ENCODE assay signal across 15 cellular contexts in genomic region chr9:81666123-81666522, GRCh38. TPM values are rescaled to one million over a fixed set of nuclear protein-coding genes. Genes with fewer than 3 reads are reported as not detected.
DNase-seq lines count a peak whose midpoint lies in the region; ATAC-seq, FAIRE-seq and TF ChIP-seq lines count a peak whose summit lies in the region.
"Had no signal": no experiment of that assay in that cellular context is flagged by ENCODE, and none has a peak within 500 bp of the region (broad histone marks: within the 10 kb centered on the region; RNA-seq: fewer than 3 reads in every experiment).

No MANE protein-coding gene starts in this region.

- peak; percentile 61 for DNase-seq in putamen (ENCODE audit: low spot score)
- DNase-seq in kidney = no peak
- DNase-seq in activated naive CD4-positive, alpha-beta T cell treated with anti-CD3 and anti-CD28 coated beads for 36 hours = no peak
- no peak for DNase-seq in HFFc6
- DNase-seq: activated CD4-positive, alpha-beta T cell treated with anti-CD3 and anti-CD28 coated beads, Interleukin-2, amount 50 U/mL, for 48 hours; left ventricle myocardium inferior; naive thymus-derived CD4-positive, alpha-beta T cell; NCI-H2029 had no signal

- CTCF ChIA-PET in activated naive CD4-positive, alpha-beta T cell treated with anti-CD3 and anti-CD28 coated beads for 36 hours (lab: Charles Lee) = no interaction called here

- no peak for ATAC-seq in HG02588 (IDR thresholded peaks at IDR 0.05; ENCODE audit: unreplicated experiment)
- ATAC-seq: naive thymus-derived CD4-positive, alpha-beta T cell; Panc1 had no signal

- H3K4me1 ChIP-seq in HUES48 (ENCODE audit: control insufficient read depth, insufficient read depth, low read length) (peaks cover 33% of the 10 kb centered on the region), iPS-18a (ENCODE audit: control insufficient read depth, low read depth, low read length) (peaks cover 46% of the 10 kb centered on the region), kidney (ENCODE audit: control insufficient read depth in 1 of 2, insufficient read depth in 1 of 2, low read depth in 1 of 2, low read length in 2 of 2) (peaks cover 5 to 7% of the 10 kb centered on the region in 2 donors)

- FAIRE-seq in kidney (lab: Jason Lieb, UNC) = no peak

- peak overlapping the region; percentile 79 for H3K27ac ChIP-seq in HUES48 (ENCODE audit: low read depth, low read length)
- H3K27ac ChIP-seq in angular gyrus (ENCODE audit: low read depth, low read length) = peak overlapping the region; percentile 37
- H3K27ac ChIP-seq in iPS-18a (ENCODE audit: low read length) = no peak overlapping the region
- no peak overlapping the region for H3K27ac ChIP-seq in kidney (ENCODE audit: low read depth in 2 of 2, low read length in 2 of 2)
- H3K27ac ChIP-seq: coronary artery had no signal

- H3K4me3 ChIP-seq in HUES48 (ENCODE audit: low read depth, low read length) (peak overlapping the region; percentile 23; the same call in 1 of the 2 replicates), iPS-18a (ENCODE audit: low read length) (peak overlapping the region; percentile 1), kidney (ENCODE audit: low read length in 2 of 2) (no peak overlapping the region)
- H3K4me3 ChIP-seq: coronary artery had no signal

- no peaks in the 10 kb centered on the region for H3K27me3 Mint-ChIP-seq in activated naive CD4-positive, alpha-beta T cell treated with anti-CD3 and anti-CD28 coated beads for 36 hours (ENCODE audit: low read depth)
- H3K27me3 Mint-ChIP-seq in HFFc6 (ENCODE audit: insufficient read depth) = no peaks in the 10 kb centered on the region
- H3K27me3 Mint-ChIP-seq: B cell; naive thymus-derived CD4-positive, alpha-beta T cell had no signal

- no peak for TF ChIP-seq CTCF in kidney (IDR thresholded peaks at IDR 0.05; ENCODE audit: borderline replicate concordance, extremely low read depth, insufficient read depth)
- no peak for TF ChIP-seq CTCF in HFFc6 (IDR thresholded peaks at IDR 0.05)

- H3K36me3 ChIP-seq in HUES48 (ENCODE audit: control insufficient read depth, insufficient read depth, low read length) (peaks cover 29% of the 10 kb centered on the region), iPS-18a (ENCODE audit: control insufficient read depth, low read depth, low read length) (peaks cover 16% of the 10 kb centered on the region), kidney (ENCODE audit: control insufficient read depth in 1 of 2, insufficient read depth in 2 of 2, low read length in 2 of 2) (no peaks in the 10 kb centered on the region)
- H3K36me3 ChIP-seq: left ventricle myocardium inferior had no signal

- H3K9ac ChIP-seq in HUES48 (ENCODE audit: low read depth, low read length) (peak overlapping the region; percentile 18; the same call in 1 of the 2 replicates), iPS-18a (ENCODE audit: low read length) (no peak overlapping the region), kidney (ENCODE audit: low read length in 2 of 2) (no peak overlapping the region)

- intact Hi-C loops in kidney (cut with DNase I) = no loop called here
- intact Hi-C loops in activated naive CD4-positive, alpha-beta T cell treated with anti-CD3 and anti-CD28 coated beads for 36 hours (cut with micrococcal nuclease) = no loop called here

- H3K4me1 Mint-ChIP-seq in activated naive CD4-positive, alpha-beta T cell treated with anti-CD3 and anti-CD28 coated beads for 36 hours (ENCODE audit: low read depth) = no peaks in the 10 kb centered on the region
- peaks cover 41% of the 10 kb centered on the region for H3K4me1 Mint-ChIP-seq in HFFc6 (ENCODE audit: low read depth)
- H3K4me1 Mint-ChIP-seq: naive thymus-derived CD4-positive, alpha-beta T cell had no signal

- no peaks in the 10 kb centered on the region for H3K27me3 ChIP-seq in HUES48 (ENCODE audit: control insufficient read depth, insufficient read depth, low read length)
- H3K27me3 ChIP-seq in iPS-18a (ENCODE audit: control insufficient read depth, insufficient read depth, low read length) = no peaks in the 10 kb centered on the region

- H3K4me3 Mint-ChIP-seq in activated naive CD4-positive, alpha-beta T cell treated with anti-CD3 and anti-CD28 coated beads for 36 hours = no peak overlapping the region
- no peak overlapping the region for H3K4me3 Mint-ChIP-seq in HFFc6
- H3K4me3 Mint-ChIP-seq: naive thymus-derived CD4-positive, alpha-beta T cell had no signal

- no peaks in the 10 kb centered on the region for H3K36me3 Mint-ChIP-seq in activated naive CD4-positive, alpha-beta T cell treated with anti-CD3 and anti-CD28 coated beads for 36 hours (ENCODE audit: low read depth)
- no peaks in the 10 kb centered on the region for H3K36me3 Mint-ChIP-seq in HFFc6 (ENCODE audit: low read depth)
- H3K36me3 Mint-ChIP-seq: naive thymus-derived CD4-positive, alpha-beta T cell had no signal

- H3K9me3 ChIP-seq in HUES48 (ENCODE audit: control insufficient read depth, insufficient read depth, low read length) (no peaks in the 10 kb centered on the region), iPS-18a (ENCODE audit: control insufficient read depth, low read depth, low read length) (no peaks in the 10 kb centered on the region), kidney (ENCODE audit: control insufficient read depth in 1 of 2, low read length in 2 of 2) (no peaks in the 10 kb centered on the region)
- H3K9me3 ChIP-seq: left ventricle myocardium inferior had no signal

- H3K9me3 Mint-ChIP-seq in activated naive CD4-positive, alpha-beta T cell treated with anti-CD3 and anti-CD28 coated beads for 36 hours = no peaks in the 10 kb centered on the region
- H3K9me3 Mint-ChIP-seq in HFFc6 = no peaks in the 10 kb centered on the region

- H3K27ac Mint-ChIP-seq in activated naive CD4-positive, alpha-beta T cell treated with anti-CD3 and anti-CD28 coated beads for 36 hours = no peak overlapping the region
- no peak overlapping the region for H3K27ac Mint-ChIP-seq in HFFc6
- H3K27ac Mint-ChIP-seq: naive thymus-derived CD4-positive, alpha-beta T cell had no signal

RNA-seq across cellular contexts. Expression of gene TLE1, which starts 23.2 kb away (rescaled TPM):
- total RNA-seq in kidney = 52.5 TPM
- polyA plus RNA-seq in kidney (ENCODE audit: insufficient read depth, low read depth, low replicate concordance) = 10.8 TPM
- under 1 TPM; 0.10 TPM for total RNA-seq in activated naive CD4-positive, alpha-beta T cell treated with anti-CD3 and anti-CD28 coated beads for 36 hours
- total RNA-seq in HFFc6 (2021; fragmentation: NEBNext Ultra II Directional; extraction: Animal tissue kit (Norgen Biotek cat#: 25700)) = 10 to 100 TPM in 4 of 6 experiments, 1 to 10 TPM in 2; 6.7 to 15.3 (median 13.0) TPM

Comparison
In these comparisons a context has a peak if more than half of its experiments do, and no peak if none do; other contexts are left out.
1. H3K27ac ChIP-seq: peak in HUES48 (single experiment) and angular gyrus (single experiment); none in iPS-18a (single experiment) and kidney (0 of 2).
2. H3K4me3 ChIP-seq: peak in HUES48 (single experiment) and iPS-18a (single experiment); none in kidney (0 of 2).
3. RNA of gene TLE1, which starts 23.2 kb away (total RNA-seq): 52.5 TPM in kidney (single experiment) and 6.7 to 15.3 TPM in HFFc6; 0.10 TPM in activated naive CD4-positive, alpha-beta T cell treated with anti-CD3 and anti-CD28 coated beads for 36 hours; every median in the first group is over 4 times any median in the second.